21 cellular contexts compared by ENCODE assay signal in the genomic region with DNA sequence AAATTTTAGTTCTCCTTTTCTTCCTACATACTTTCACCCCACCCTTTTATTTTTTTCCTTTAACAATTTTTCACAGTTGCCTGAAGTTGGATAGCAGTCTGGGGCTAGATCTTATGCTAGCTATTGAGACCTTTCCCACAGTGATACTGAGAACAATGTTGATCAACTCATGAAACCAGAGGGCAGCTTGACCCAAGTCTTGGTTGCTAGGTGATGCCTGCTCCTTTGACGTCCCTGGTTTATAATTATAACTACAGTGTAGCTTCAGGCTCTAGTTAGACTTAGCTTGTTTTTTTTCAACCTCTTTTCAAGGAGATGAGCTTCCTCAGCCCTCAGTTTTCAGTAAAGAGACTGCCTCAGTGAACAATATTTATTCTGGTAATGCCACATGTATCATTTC.
A peak's percentile ranks its signal among the peaks of the same experiment; 100 is the strongest.
DNase-seq lines count a peak whose midpoint lies in the region; ATAC-seq, FAIRE-seq and TF ChIP-seq lines count a peak whose summit lies in the region.
"Had no signal": no experiment of that assay in that cellular context is flagged by ENCODE, and none has a peak within 500 bp of the region (broad histone marks: within the 10 kb centered on the region; RNA-seq: fewer than 3 reads in every experiment).

No MANE protein-coding gene starts in this region.

- H3K27ac ChIP-seq in right atrium auricular region (no peak overlapping the region), small intestine (ENCODE audit: low read depth in 1 of 2, low read length in 1 of 2) (no peak overlapping the region)
- H3K27ac ChIP-seq: cardiac muscle cell had no signal

- H3K4me3 ChIP-seq in right atrium auricular region (no peak overlapping the region), small intestine (ENCODE audit: low read depth in 1 of 2, low read length in 2 of 2) (no peak overlapping the region)
- H3K4me3 ChIP-seq: cardiac muscle cell, GM23338 had no signal

- no peak for FAIRE-seq in small intestine (lab: Jason Lieb, UNC)

- TF ChIP-seq CTCF in right atrium auricular region (IDR thresholded peaks at IDR 0.05) = no peak

- H3K9me3 ChIP-seq in right atrium auricular region (no peaks in the 10 kb centered on the region), small intestine (ENCODE audit: control insufficient read depth, low read depth) (no peaks in the 10 kb centered on the region)

- DNase-seq in Right ventricle myocardium inferior (ENCODE audit: missing footprints) (no peak), right atrium auricular region (ENCODE audit: low spot score) (no peak), RPMI7951 (ENCODE audit: low read depth) (peak; percentile 41), iris pigment epithelial cell (ENCODE audit: low read depth) (peak; percentile 4), small intestine (peak; percentile 2), NCI-H1417 treated with DMSO at 0.1 percent for 48 hours (lab: John Stamatoyannopoulos, UW) (no peak), NCI-H446 treated with DMSO at 0.1 percent for 48 hours (lab: John Stamatoyannopoulos, UW) (no peak), 8988T (no peak)
- DNase-seq: activated CD4-positive, CD25-positive, alpha-beta regulatory T cell; activated CD8-positive, alpha-beta T cell treated with anti-CD3 and anti-CD28 coated beads, Interleukin-2, amount 10 ng/mL, durations not matched to agents 7 days and 5 days; activated naive CD8-positive, alpha-beta T cell treated with anti-CD3 and anti-CD28 coated beads, Interleukin-2, amount 50 U/mL, for 24 hours; CD4-positive, CD25-positive, alpha-beta regulatory T cell; DND-41; islet precursor cell; NCI-H1694 treated with DMSO at 0.1 percent for 48 hours; NCI-H345; right cardiac atrium; trophoblast cell had no signal

- 8 to 36% (median 35%) methylated on average over 1 of the region's 1 CpG for WGBS in small intestine, 3 donors

- ATAC-seq in Right ventricle myocardium inferior = peak; percentile 34
- ATAC-seq: activated CD8-positive, alpha-beta T cell treated with anti-CD3 and anti-CD28 coated beads, Interleukin-2, amount 10 ng/mL, durations not matched to agents 7 days and 5 days; activated naive CD8-positive, alpha-beta T cell treated with anti-CD3 and anti-CD28 coated beads, Interleukin-2, amount 50 U/mL, for 24 hours; esophagus mucosa; GM23338 had no signal

- H3K27me3 ChIP-seq in right atrium auricular region (no peaks in the 10 kb centered on the region), small intestine (ENCODE audit: control insufficient read depth in 2 of 2, insufficient read depth in 2 of 2, low read length in 2 of 2) (no peaks in the 10 kb centered on the region)
- H3K27me3 ChIP-seq: cardiac muscle cell had no signal

- intact Hi-C loops in Right ventricle myocardium inferior (cut with DNase I) = no loop called here

- H3K36me3 ChIP-seq in right atrium auricular region (no peaks in the 10 kb centered on the region), small intestine (ENCODE audit: control insufficient read depth in 2 of 2, insufficient read depth in 2 of 2, low read length in 2 of 2) (no peaks in the 10 kb centered on the region)
- H3K36me3 ChIP-seq: cardiac muscle cell had no signal

- H3K4me1 ChIP-seq in right atrium auricular region = no peaks in the 10 kb centered on the region
- H3K4me1 ChIP-seq in small intestine (ENCODE audit: control insufficient read depth in 2 of 2, insufficient read depth in 1 of 2, low read depth in 1 of 2, low read length in 1 of 2) = no peaks in the 10 kb centered on the region

Comparison
In these comparisons a context has a peak if more than half of its experiments do, and no peak if none do; other contexts are left out.
1. DNase-seq: peak in RPMI7951 (single experiment), iris pigment epithelial cell (single experiment) and small intestine (single experiment); none in Right ventricle myocardium inferior (single experiment), right atrium auricular region (single experiment), NCI-H1417 treated with DMSO at 0.1 percent for 48 hours (single experiment), NCI-H446 treated with DMSO at 0.1 percent for 48 hours (single experiment) and 8988T (single experiment).